In genomic region chr2:229202646-229203045, GRCh38 we compare ENCODE assay signal across 33 cellular contexts.
"Had no signal": no experiment of that assay in that cellular context is flagged by ENCODE, and none has a peak within 500 bp of the region (broad histone marks: within the 10 kb centered on the region; RNA-seq: fewer than 3 reads in every experiment).

No MANE protein-coding gene starts in this region.

- H3K27me3 Mint-ChIP-seq: activated CD4-positive, alpha-beta memory T cell treated with anti-CD3 and anti-CD28 coated beads for 36 hours; activated CD4-positive, alpha-beta T cell treated with anti-CD3 and anti-CD28 coated beads, Interleukin-2, amount 10 ng/mL, durations not matched to agents 24 days and 14 days; activated naive CD8-positive, alpha-beta T cell treated with anti-CD3 and anti-CD28 coated beads, Interleukin-2, amount 50 U/mL, for 24 hours; central memory CD8-positive, alpha-beta T cell; dendritic cell treated with granulocyte-macrophage colony-stimulating factor and Interleukin-4, amounts not matched to agents 40 ng/mL and 50 ng/mL, for 4 days; naive thymus-derived CD8-positive, alpha-beta T cell had no signal

- DNase-seq: activated CD4-positive, alpha-beta memory T cell treated with anti-CD3 and anti-CD28 coated beads for 36 hours; activated CD4-positive, alpha-beta T cell treated with anti-CD3 and anti-CD28 coated beads, Interleukin-2, amount 10 ng/mL, durations not matched to agents 24 days and 14 days; activated CD8-positive, alpha-beta memory T cell treated with anti-CD3 and anti-CD28 coated beads, Interleukin-2, amount 50 U/mL, for 4 hours; activated gamma-delta T cell treated with Interleukin-2 at 50 U/mL for 16 hours; activated naive CD4-positive, alpha-beta T cell treated with anti-CD3 and anti-CD28 coated beads, Interleukin-2, amount 50 U/mL, for 16 hours; activated naive CD8-positive, alpha-beta T cell treated with anti-CD3 and anti-CD28 coated beads, Interleukin-2, amount 50 U/mL, for 24 hours; activated T-cell treated with anti-CD3 and anti-CD28 coated beads, Interleukin-2, amount 50 U/mL, for 1 hour; anterior cingulate cortex; effector CD4-positive, alpha-beta T cell; esophagus squamous epithelium; gastrocnemius medialis; glutamatergic neuron; left colon; naive thymus-derived CD8-positive, alpha-beta T cell; nucleus accumbens; spleen; stimulated activated naive CD4-positive, alpha-beta T cell; SW 1271; T-helper 9 cell; tibial artery; upper lobe of right lung; WERI-Rb-1 had no signal

- H3K4me1 ChIP-seq: esophagus squamous epithelium, gastrocnemius medialis, parathyroid adenoma, right atrium auricular region, spleen, suprapubic skin, tibial artery, upper lobe of right lung had no signal

- H3K9me3 Mint-ChIP-seq: activated CD4-positive, alpha-beta memory T cell treated with anti-CD3 and anti-CD28 coated beads for 36 hours; activated T-helper 1 cell treated with anti-CD3 and anti-CD28 coated beads, Interleukin-12 subunit alpha, Interleukin-12 subunit beta, Interleukin-2, Interleukin-4 antibody, amounts not matched to agents 30 ng/mL and 10 ng/mL and 1 ng/mL, durations not matched to agents 14 hours and 24 hours and 36 hours; dendritic cell treated with granulocyte-macrophage colony-stimulating factor and Interleukin-4, amounts not matched to agents 40 ng/mL and 50 ng/mL, for 4 days; memory B cell; neural crest cell; T-helper 1 cell treated with Interleukin-12 subunit alpha and Interleukin-12 subunit beta and Interleukin-4 antibody, amounts not matched to agents 30 μg/mL and 1 μg/mL, for 36 hours had no signal

- H3K36me3 Mint-ChIP-seq: activated CD4-positive, alpha-beta memory T cell treated with anti-CD3 and anti-CD28 coated beads for 36 hours; memory B cell; naive thymus-derived CD8-positive, alpha-beta T cell had no signal

- H3K9me3 ChIP-seq: esophagus squamous epithelium, gastrocnemius medialis, right atrium auricular region, spleen, suprapubic skin, tibial artery, upper lobe of right lung had no signal

- H3K4me1 Mint-ChIP-seq: activated CD4-positive, alpha-beta T cell treated with anti-CD3 and anti-CD28 coated beads, Interleukin-2, amount 10 ng/mL, durations not matched to agents 24 days and 14 days; activated naive CD8-positive, alpha-beta T cell treated with anti-CD3 and anti-CD28 coated beads, Interleukin-2, amount 50 U/mL, for 24 hours; central memory CD8-positive, alpha-beta T cell; memory B cell; naive thymus-derived CD8-positive, alpha-beta T cell; neural crest cell had no signal

- H3K36me3 ChIP-seq: esophagus squamous epithelium, gastrocnemius medialis, right atrium auricular region, spleen, suprapubic skin, tibial artery, upper lobe of right lung, WERI-Rb-1 had no signal

- H2AFZ ChIP-seq: parathyroid adenoma had no signal

- H3K27ac Mint-ChIP-seq: activated CD4-positive, alpha-beta memory T cell treated with anti-CD3 and anti-CD28 coated beads for 36 hours; activated CD4-positive, alpha-beta T cell treated with anti-CD3 and anti-CD28 coated beads, Interleukin-2, amount 10 ng/mL, durations not matched to agents 24 days and 14 days; activated naive CD8-positive, alpha-beta T cell treated with anti-CD3 and anti-CD28 coated beads, Interleukin-2, amount 50 U/mL, for 24 hours; activated T-helper 1 cell treated with anti-CD3 and anti-CD28 coated beads, Interleukin-12 subunit alpha, Interleukin-12 subunit beta, Interleukin-2, Interleukin-4 antibody, amounts not matched to agents 30 ng/mL and 10 ng/mL and 1 ng/mL, durations not matched to agents 14 hours and 24 hours and 36 hours; dendritic cell treated with granulocyte-macrophage colony-stimulating factor and Interleukin-4, amounts not matched to agents 40 ng/mL and 50 ng/mL, for 4 days; memory B cell; naive thymus-derived CD8-positive, alpha-beta T cell; T-helper 1 cell treated with Interleukin-12 subunit alpha and Interleukin-12 subunit beta and Interleukin-4 antibody, amounts not matched to agents 30 μg/mL and 1 μg/mL, for 36 hours had no signal

- H3K27me3 ChIP-seq: esophagus squamous epithelium, gastrocnemius medialis, right atrium auricular region, spleen, suprapubic skin, tibial artery, upper lobe of right lung had no signal

- H3K9ac ChIP-seq: parathyroid adenoma had no signal

- H3K4me3 Mint-ChIP-seq: activated CD4-positive, alpha-beta memory T cell treated with anti-CD3 and anti-CD28 coated beads for 36 hours; activated CD4-positive, alpha-beta T cell treated with anti-CD3 and anti-CD28 coated beads, Interleukin-2, amount 10 ng/mL, durations not matched to agents 24 days and 14 days; activated naive CD8-positive, alpha-beta T cell treated with anti-CD3 and anti-CD28 coated beads, Interleukin-2, amount 50 U/mL, for 24 hours; activated T-helper 1 cell treated with anti-CD3 and anti-CD28 coated beads, Interleukin-12 subunit alpha, Interleukin-12 subunit beta, Interleukin-2, Interleukin-4 antibody, amounts not matched to agents 30 ng/mL and 10 ng/mL and 1 ng/mL, durations not matched to agents 14 hours and 24 hours and 36 hours; central memory CD8-positive, alpha-beta T cell; dendritic cell treated with granulocyte-macrophage colony-stimulating factor and Interleukin-4, amounts not matched to agents 40 ng/mL and 50 ng/mL, for 4 days; memory B cell; naive thymus-derived CD8-positive, alpha-beta T cell; neural crest cell; T-helper 1 cell treated with Interleukin-12 subunit alpha and Interleukin-12 subunit beta and Interleukin-4 antibody, amounts not matched to agents 30 μg/mL and 1 μg/mL, for 36 hours had no signal

- ATAC-seq: activated CD4-positive, CD25-positive, alpha-beta regulatory T cell treated with anti-CD3 and anti-CD28 coated beads, Interleukin-2, amount 50 U/mL, for 24 hours; activated naive CD8-positive, alpha-beta T cell treated with anti-CD3 and anti-CD28 coated beads, Interleukin-2, amount 50 U/mL, for 24 hours; gastrocnemius medialis; left colon; naive thymus-derived CD8-positive, alpha-beta T cell; upper lobe of right lung had no signal

- H3K79me2 ChIP-seq: parathyroid adenoma had no signal

- H3K4me3 ChIP-seq: esophagus squamous epithelium, gastrocnemius medialis, right atrium auricular region, spleen, suprapubic skin, tibial artery, upper lobe of right lung had no signal

- H3K27ac ChIP-seq: epithelial cell of prostate, esophagus squamous epithelium, gastrocnemius medialis, parathyroid adenoma, right atrium auricular region, spleen, suprapubic skin, tibial artery, upper lobe of right lung, WERI-Rb-1 had no signal
